ENCODE assay signal across 9 cellular contexts in genomic region chr17:40485851-40486512, GRCh38. TPM values are rescaled to one million over a fixed set of nuclear protein-coding genes. Genes with fewer than 3 reads are reported as not detected.
DNase-seq lines count a peak whose midpoint lies in the region; ATAC-seq, FAIRE-seq and TF ChIP-seq lines count a peak whose summit lies in the region.
"Had no signal": no experiment of that assay in that cellular context is flagged by ENCODE, and none has a peak within 500 bp of the region (broad histone marks: within the 10 kb centered on the region; RNA-seq: fewer than 3 reads in every experiment).

No MANE protein-coding gene starts in this region.

- intact Hi-C loops in activated T-helper 2 cell treated with anti-CD3 and anti-CD28 coated beads, Interferon-gamma antibody, Interleukin-2, Interleukin-4, amounts not matched to agents 10 μg/mL and 5 μg/mL and 100 μg/mL, durations not matched to agents 14 hours and 24 hours and 36 hours (cut with micrococcal nuclease) = no loop called here
- intact Hi-C loops in vagina (cut with DNase I) = loop anchor here (5.0 kb wide), 1 partner anchor 51 kb away; no protein-coding TSS in a partner anchor

- peaks cover 77% of the 10 kb centered on the region for H3K4me1 Mint-ChIP-seq in activated T-helper 2 cell treated with anti-CD3 and anti-CD28 coated beads, Interferon-gamma antibody, Interleukin-2, Interleukin-4, amounts not matched to agents 10 μg/mL and 5 μg/mL and 100 μg/mL, durations not matched to agents 14 hours and 24 hours and 36 hours (ENCODE audit: low read depth)

- H3K27me3 ChIP-seq in hepatocyte = no peaks in the 10 kb centered on the region
- no peaks in the 10 kb centered on the region for H3K27me3 ChIP-seq in vagina

- WGBS in hepatocyte (ENCODE audit: low lambda C conversion rate, missing lambda C conversion rate) = 47% methylated on average over 15 of the region's 17 CpGs

- no peak overlapping the region for H3K4me3 Mint-ChIP-seq in activated T-helper 2 cell treated with anti-CD3 and anti-CD28 coated beads, Interferon-gamma antibody, Interleukin-2, Interleukin-4, amounts not matched to agents 10 μg/mL and 5 μg/mL and 100 μg/mL, durations not matched to agents 14 hours and 24 hours and 36 hours (ENCODE audit: low read depth)
- H3K4me3 Mint-ChIP-seq: stimulated activated naive CD8-positive, alpha-beta T cell treated with anti-CD3 and anti-CD28 coated beads, Interleukin-15, Interleukin-2, amounts not matched to agents 100 ng/mL and 50 ng/mL, for 24 hours had no signal

- no peaks in the 10 kb centered on the region for H3K79me2 ChIP-seq in hepatocyte

- TF ChIP-seq CTCF in AG09319 (IDR thresholded peaks at IDR 0.05; ENCODE audit: low read depth, low read length) = no peak
- TF ChIP-seq CTCF in hepatocyte (IDR thresholded peaks at IDR 0.05; ENCODE audit: poor library complexity) = no peak
- TF ChIP-seq CTCF in vagina (IDR thresholded peaks at IDR 0.05) = peak in 1 of 3 experiments; percentile 7

- H3K27ac ChIP-seq in hepatocyte = peak overlapping the region; percentile 73
- H3K27ac ChIP-seq in vagina = peak overlapping the region; percentile 72

- peak overlapping the region; percentile 33 for H3K4me2 ChIP-seq in hepatocyte

- H3K27me3 Mint-ChIP-seq in activated T-helper 2 cell treated with anti-CD3 and anti-CD28 coated beads, Interferon-gamma antibody, Interleukin-2, Interleukin-4, amounts not matched to agents 10 μg/mL and 5 μg/mL and 100 μg/mL, durations not matched to agents 14 hours and 24 hours and 36 hours (ENCODE audit: low read depth) = no peaks in the 10 kb centered on the region
- H3K27me3 Mint-ChIP-seq: stimulated activated naive CD8-positive, alpha-beta T cell treated with anti-CD3 and anti-CD28 coated beads, Interleukin-15, Interleukin-2, amounts not matched to agents 100 ng/mL and 50 ng/mL, for 24 hours had no signal

- peaks cover 28% of the 10 kb centered on the region for H3K4me1 ChIP-seq in hepatocyte (ENCODE audit: insufficient read depth)
- H3K4me1 ChIP-seq in vagina = peaks cover 87% of the 10 kb centered on the region

- H3K9me2 ChIP-seq in hepatocyte (replicated peaks; ENCODE audit: insufficient read depth) = no peaks in the 10 kb centered on the region

- FAIRE-seq in GM12892 (lab: Jason Lieb, UNC) = no peak

- H3K36me3 ChIP-seq in hepatocyte (replicated peaks; ENCODE audit: insufficient read depth, low read depth) = no peaks in the 10 kb centered on the region
- peaks cover 0 to 4% of the 10 kb centered on the region in 2 donors for H3K36me3 ChIP-seq in vagina

- peak overlapping the region; percentile 81 for H3K27ac Mint-ChIP-seq in activated T-helper 2 cell treated with anti-CD3 and anti-CD28 coated beads, Interferon-gamma antibody, Interleukin-2, Interleukin-4, amounts not matched to agents 10 μg/mL and 5 μg/mL and 100 μg/mL, durations not matched to agents 14 hours and 24 hours and 36 hours

- H3K36me3 Mint-ChIP-seq in activated T-helper 2 cell treated with anti-CD3 and anti-CD28 coated beads, Interferon-gamma antibody, Interleukin-2, Interleukin-4, amounts not matched to agents 10 μg/mL and 5 μg/mL and 100 μg/mL, durations not matched to agents 14 hours and 24 hours and 36 hours (ENCODE audit: low read depth) = no peaks in the 10 kb centered on the region

- no peaks in the 10 kb centered on the region for H3K9me3 Mint-ChIP-seq in activated T-helper 2 cell treated with anti-CD3 and anti-CD28 coated beads, Interferon-gamma antibody, Interleukin-2, Interleukin-4, amounts not matched to agents 10 μg/mL and 5 μg/mL and 100 μg/mL, durations not matched to agents 14 hours and 24 hours and 36 hours
- H3K9me3 Mint-ChIP-seq: stimulated activated naive CD8-positive, alpha-beta T cell treated with anti-CD3 and anti-CD28 coated beads, Interleukin-15, Interleukin-2, amounts not matched to agents 100 ng/mL and 50 ng/mL, for 24 hours had no signal

- no peak overlapping the region for H2AFZ ChIP-seq in hepatocyte

- no peaks in the 10 kb centered on the region for H3K9me3 ChIP-seq in hepatocyte (ENCODE audit: low read depth)
- no peaks in the 10 kb centered on the region for H3K9me3 ChIP-seq in vagina

- H3K4me3 ChIP-seq in hepatocyte (no peak overlapping the region), vagina (peak overlapping the region in 1 of 2 donors; percentile 19)

- DNase-seq in AG09319 (ENCODE audit: extremely low read depth, low read depth) (peak; percentile 94), NCI-H2029 (lab: John Stamatoyannopoulos, UW) (peak; percentile 64), hepatocyte (ENCODE audit: low spot score) (peak; percentile 76), vagina (ENCODE audit: extremely low spot score in 2 of 2) (peak in 1 of 2 donors; percentile 98), GM12892 (ENCODE audit: insufficient read length) (no peak), medulla oblongata (ENCODE audit: extremely low spot score) (no peak)
- no peak for DNase-seq in activated T-helper 2 cell treated with anti-CD3 and anti-CD28 coated beads, Interferon-gamma antibody, Interleukin-2, Interleukin-4, amounts not matched to agents 10 μg/mL and 5 μg/mL and 100 μg/mL, durations not matched to agents 14 hours and 24 hours and 36 hours (ENCODE audit: low spot score)

- no peak for ATAC-seq in GM21381 (IDR thresholded peaks at IDR 0.05; ENCODE audit: unreplicated experiment)

- no peaks in the 10 kb centered on the region for H4K20me1 ChIP-seq in hepatocyte (ENCODE audit: insufficient read depth, poor library complexity, severe bottlenecking)

- TF ChIP-seq POLR2A in vagina (IDR thresholded peaks at IDR 0.05) = no peak
- TF ChIP-seq POLR2A in GM12892 (IDR thresholded peaks at IDR 0.05; ENCODE audit: low read depth, low read length) = no peak

RNA-seq across cellular contexts. Expression of gene TNS4, which starts 15.4 kb away (rescaled TPM):
- total RNA-seq in activated T-helper 2 cell treated with anti-CD3 and anti-CD28 coated beads, Interferon-gamma antibody, Interleukin-2, Interleukin-4, amounts not matched to agents 10 μg/mL and 5 μg/mL and 100 μg/mL, durations not matched to agents 14 hours and 24 hours and 36 hours = 8.7 and 9.0 TPM in 2 replicates
- total RNA-seq in hepatocyte (not detected in 2 replicates), vagina (296 TPM)
- polyA plus RNA-seq in hepatocyte = 0.07 TPM in 2 replicates
- not detected for polyA plus RNA-seq in GM12892 (2012; ENCODE audit: missing spikeins)

RNA-seq across cellular contexts. Expression of gene IGFBP4, which starts 42.7 kb away (rescaled TPM):
- total RNA-seq in activated T-helper 2 cell treated with anti-CD3 and anti-CD28 coated beads, Interferon-gamma antibody, Interleukin-2, Interleukin-4, amounts not matched to agents 10 μg/mL and 5 μg/mL and 100 μg/mL, durations not matched to agents 14 hours and 24 hours and 36 hours = 54.6 and 59.3 TPM in 2 replicates
- total RNA-seq in hepatocyte (44.9 and 48.2 TPM in 2 replicates), vagina (700 TPM)
- 149 and 183 TPM in 2 replicates for polyA plus RNA-seq in hepatocyte
- polyA plus RNA-seq in GM12892 (2012; ENCODE audit: missing spikeins) = 3.6 TPM

Comparison
In these comparisons a context has a peak if more than half of its experiments do, and no peak if none do; other contexts are left out.
1. DNase-seq: peak in AG09319 (single experiment), NCI-H2029 (single experiment) and hepatocyte (single experiment); none in activated T-helper 2 cell treated with anti-CD3 and anti-CD28 coated beads, Interferon-gamma antibody, Interleukin-2, Interleukin-4, amounts not matched to agents 10 μg/mL and 5 μg/mL and 100 μg/mL, durations not matched to agents 14 hours and 24 hours and 36 hours (single experiment), GM12892 (single experiment) and medulla oblongata (single experiment).
2. RNA of gene TNS4, which starts 15.4 kb away (total RNA-seq): 296 TPM in vagina (single experiment); 8.7 to 9.0 TPM in activated T-helper 2 cell treated with anti-CD3 and anti-CD28 coated beads, Interferon-gamma antibody, Interleukin-2, Interleukin-4, amounts not matched to agents 10 μg/mL and 5 μg/mL and 100 μg/mL, durations not matched to agents 14 hours and 24 hours and 36 hours and not detected in hepatocyte; every median in the first group is over 10 times any median in the second.
3. RNA of gene IGFBP4, which starts 42.7 kb away (total RNA-seq): 700 TPM in vagina (single experiment); 54.6 to 59.3 TPM in activated T-helper 2 cell treated with anti-CD3 and anti-CD28 coated beads, Interferon-gamma antibody, Interleukin-2, Interleukin-4, amounts not matched to agents 10 μg/mL and 5 μg/mL and 100 μg/mL, durations not matched to agents 14 hours and 24 hours and 36 hours and 44.9 to 48.2 TPM in hepatocyte; every median in the first group is over 10 times any median in the second.